Comparison of ENCODE assay signal across 10 cellular contexts in the genomic region with DNA sequence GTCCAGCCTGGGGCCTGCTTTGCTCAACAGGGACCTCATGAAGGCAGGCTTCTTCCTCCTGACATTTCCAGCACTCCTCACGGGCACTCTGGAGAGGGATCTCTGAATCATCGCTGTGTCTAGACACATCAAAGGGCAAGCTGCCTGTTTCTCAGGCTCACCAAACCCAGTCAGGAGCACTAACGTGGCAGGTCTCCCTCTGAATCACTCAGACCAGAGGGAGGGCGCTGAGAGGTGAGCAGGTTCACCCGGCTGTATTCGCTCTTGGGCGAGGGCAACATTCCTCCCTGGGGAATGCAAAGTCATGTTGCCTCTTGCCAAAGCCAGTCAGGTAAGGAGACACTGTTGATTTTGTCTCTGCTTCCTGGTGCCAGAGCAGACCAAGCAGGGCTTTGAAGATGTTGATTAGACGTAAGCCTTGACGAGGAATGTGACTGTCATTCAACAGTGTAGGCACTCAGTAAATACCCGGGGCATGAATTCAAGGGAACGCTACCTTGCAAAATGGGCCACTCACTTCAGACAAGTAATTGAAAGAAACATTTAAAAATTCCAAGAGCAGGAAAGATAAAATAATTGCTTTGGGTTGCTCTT. TPM values are rescaled to one million over a fixed set of nuclear protein-coding genes. Genes with fewer than 3 reads are reported as not detected.
DNase-seq lines count a peak whose midpoint lies in the region; ATAC-seq and TF ChIP-seq lines count a peak whose summit lies in the region.
"Had no signal": no experiment of that assay in that cellular context is flagged by ENCODE, and none has a peak within 500 bp of the region (broad histone marks: within the 10 kb centered on the region; RNA-seq: fewer than 3 reads in every experiment).

No MANE protein-coding gene starts in this region.

- H3K9me3 ChIP-seq in NT2/D1 (ENCODE audit: insufficient read depth, low read length) (no peaks in the 10 kb centered on the region), gastroesophageal sphincter (no peaks in the 10 kb centered on the region)

- no peak for TF ChIP-seq POLR2A in gastroesophageal sphincter (IDR thresholded peaks at IDR 0.05)

- TF ChIP-seq CTCF in gastroesophageal sphincter (IDR thresholded peaks at IDR 0.05): no peak

- no peak overlapping the region for H3K27ac ChIP-seq in gastroesophageal sphincter

- H3K4me1 ChIP-seq in NT2/D1 (ENCODE audit: insufficient read depth, insufficient read length) (no peaks in the 10 kb centered on the region), gastroesophageal sphincter (no peaks in the 10 kb centered on the region)

- 79 to 96% methylated on average over 4 of the region's 11 CpGs for WGBS in gastroesophageal sphincter (ENCODE audit: low coverage in 1 of 2), 2 donors

- peak; percentile 72 for DNase-seq in GM03348 (ENCODE audit: low spot score)
- peak; percentile 25 for DNase-seq in NT2/D1 (ENCODE audit: low read depth, low spot score)
- DNase-seq in fibroblast of peridontal ligament (ENCODE audit: extremely low read depth): peak; percentile 64
- DNase-seq in skeletal muscle cell (ENCODE audit: low read depth): peak; percentile 95
- DNase-seq in COR-L47 (lab: John Stamatoyannopoulos, UW): no peak
- no peak for DNase-seq in RPMI8226
- DNase-seq: activated naive CD4-positive, alpha-beta T cell treated with anti-CD3 and anti-CD28 coated beads, Interleukin-2, amount 10 ng/mL, durations not matched to agents 7 days and 5 days; NCI-H510A had no signal

- H3K27me3 ChIP-seq in NT2/D1 (ENCODE audit: insufficient read depth, insufficient read length) (no peaks in the 10 kb centered on the region), gastroesophageal sphincter (no peaks in the 10 kb centered on the region)

- H3K4me3 ChIP-seq in NT2/D1 (ENCODE audit: insufficient read length, low read depth) (no peak overlapping the region), skeletal muscle cell (ENCODE audit: low read depth, low read length) (no peak overlapping the region), gastroesophageal sphincter (no peak overlapping the region)

- no peak for TF ChIP-seq EP300 in gastroesophageal sphincter (IDR thresholded peaks at IDR 0.05)

- H3K36me3 ChIP-seq in NT2/D1 (ENCODE audit: insufficient read depth, insufficient read length, low read length) (no peaks in the 10 kb centered on the region), gastroesophageal sphincter (no peaks in the 10 kb centered on the region)

- no peak overlapping the region for H3K9ac ChIP-seq in NT2/D1 (ENCODE audit: insufficient read length, low read depth)

- ATAC-seq in gastroesophageal sphincter (no peak), HG02840 (IDR thresholded peaks at IDR 0.05; ENCODE audit: low FRiP score, unreplicated experiment) (no peak)

RNA-seq across cellular contexts. Expression of gene CYP24A1, which starts 50.1 kb away (rescaled TPM):
- under 1 TPM in 1 of 4 donors, not detected in 3; 0.69 TPM for total RNA-seq in gastroesophageal sphincter

RNA-seq across cellular contexts. Expression of gene BCAS1, which starts 53.3 kb away (rescaled TPM):
- 1 to 10 TPM in 1 of 4 donors, under 1 TPM in 1, not detected in 2; 0.35 to 1.0 TPM for total RNA-seq in gastroesophageal sphincter

Comparison
In these comparisons a context has a peak if more than half of its experiments do, and no peak if none do; other contexts are left out.
1. DNase-seq: peak in GM03348 (single experiment), NT2/D1 (single experiment), fibroblast of peridontal ligament (single experiment) and skeletal muscle cell (single experiment); none in COR-L47 (single experiment) and RPMI8226 (single experiment).